In genomic region chr21:34073032-34073748, GRCh38 we compare ENCODE assay signal across 8 cellular contexts.
DNase-seq lines count a peak whose midpoint lies in the region; ATAC-seq and TF ChIP-seq lines count a peak whose summit lies in the region.

Gene MRPS6, plus strand, starts transcription at chr21:34073578. Its CDS starts 123 bp downstream, at chr21:34073701.
Gene SLC5A3, plus strand, starts transcription at chr21:34073578. Its CDS starts 21,621 bp downstream, at chr21:34095199.

- H3K4me3 ChIP-seq in AG09309 (ENCODE audit: control insufficient read depth, low read depth, low read length) (peak within 1 kb of the TSS; percentile 72), choroid plexus epithelial cell (ENCODE audit: low read depth, low read length) (peak within 1 kb of the TSS; percentile 84)

- TF ChIP-seq CTCF in AG09309 (IDR thresholded peaks at IDR 0.05; ENCODE audit: control insufficient read depth, insufficient read depth, low read depth, low read length, missing control alignments) (no peak), choroid plexus epithelial cell (conservative IDR thresholded peaks at IDR 0.05; ENCODE audit: low read depth, low read length) (no peak)

- DNase-seq in AG09309 (ENCODE audit: low read depth) (peak; percentile 31), NCI-H345 (lab: John Stamatoyannopoulos, UW) (peak; percentile 89), choroid plexus epithelial cell (ENCODE audit: low read depth) (peak; percentile 82), kidney glomerular epithelial cell (lab: John Stamatoyannopoulos, UW) (peak; percentile 46)
- peak; percentile 56 to 64 for DNase-seq in activated CD4-positive, alpha-beta T cell treated with anti-CD3 and anti-CD28 coated beads for 24 hours (ENCODE audit: low read depth in 2 of 2)
- DNase-seq in stimulated activated CD4-positive, alpha-beta T cell treated with anti-CD3 and anti-CD28 coated beads, Interleukin-15, amount 100 ng/mL, for 48 hours (ENCODE audit: low read depth in 2 of 2) = peak; percentile 55

- ATAC-seq in GM18909 (IDR thresholded peaks at IDR 0.05; ENCODE audit: poor library complexity, unreplicated experiment) (peak; percentile 76), HG03159 (IDR thresholded peaks at IDR 0.05; ENCODE audit: unreplicated experiment) (peak; percentile 75)

Comparison
In these comparisons a context has a peak if more than half of its experiments do, and no peak if none do; other contexts are left out.
1. Peak in every context shown above with its lines: DNase-seq, ATAC-seq and H3K4me3 ChIP-seq.
2. DNase-seq: peak in every context shown above with its lines; median percentile 89 in NCI-H345; 82 in choroid plexus epithelial cell; 60 in activated CD4-positive, alpha-beta T cell treated with anti-CD3 and anti-CD28 coated beads for 24 hours; 55 in stimulated activated CD4-positive, alpha-beta T cell treated with anti-CD3 and anti-CD28 coated beads, Interleukin-15, amount 100 ng/mL, for 48 hours; 46 in kidney glomerular epithelial cell; 31 in AG09309.